In the genomic region with DNA sequence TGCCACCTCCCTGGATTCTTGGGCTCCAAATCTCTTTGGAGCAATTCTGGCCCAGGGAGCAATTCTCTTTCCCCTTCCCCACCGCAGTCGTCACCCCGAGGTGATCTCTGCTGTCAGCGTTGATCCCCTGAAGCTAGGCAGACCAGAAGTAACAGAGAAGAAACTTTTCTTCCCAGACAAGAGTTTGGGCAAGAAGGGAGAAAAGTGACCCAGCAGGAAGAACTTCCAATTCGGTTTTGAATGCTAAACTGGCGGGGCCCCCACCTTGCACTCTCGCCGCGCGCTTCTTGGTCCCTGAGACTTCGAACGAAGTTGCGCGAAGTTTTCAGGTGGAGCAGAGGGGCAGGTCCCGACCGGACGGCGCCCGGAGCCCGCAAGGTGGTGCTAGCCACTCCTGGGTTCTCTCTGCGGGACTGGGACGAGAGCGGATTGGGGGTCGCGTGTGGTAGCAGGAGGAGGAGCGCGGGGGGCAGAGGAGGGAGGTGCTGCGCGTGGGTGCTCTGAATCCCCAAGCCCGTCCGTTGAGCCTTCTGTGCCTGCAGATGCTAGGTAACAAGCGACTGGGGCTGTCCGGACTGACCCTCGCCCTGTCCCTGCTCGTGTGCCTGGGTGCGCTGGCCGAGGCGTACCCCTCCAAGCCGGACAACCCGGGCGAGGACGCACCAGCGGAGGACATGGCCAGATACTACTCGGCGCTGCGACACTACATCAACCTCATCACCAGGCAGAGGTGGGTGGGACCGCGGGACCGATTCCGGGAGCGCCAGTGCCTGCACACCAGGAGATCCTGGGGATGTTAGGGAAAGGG, we compare ENCODE assay signal across 10 cellular contexts. TPM values are rescaled to one million over a fixed set of nuclear protein-coding genes. Genes with fewer than 3 reads are reported as not detected.
DNase-seq lines count a peak whose midpoint lies in the region; ATAC-seq and TF ChIP-seq lines count a peak whose summit lies in the region.
"Had no signal": no experiment of that assay in that cellular context is flagged by ENCODE, and none has a peak within 500 bp of the region (broad histone marks: within the 10 kb centered on the region; RNA-seq: fewer than 3 reads in every experiment).

No MANE protein-coding gene starts in this region.

- no peaks in the 10 kb centered on the region for H3K36me3 Mint-ChIP-seq in activated T-cell treated with anti-CD3 and anti-CD28 coated beads, Interleukin-2, amount 50 U/mL, for 4 hours (ENCODE audit: insufficient read depth)
- no peaks in the 10 kb centered on the region for H3K36me3 Mint-ChIP-seq in activated T-cell treated with anti-CD3 and anti-CD28 coated beads, Interleukin-2, amount 50 U/mL, for 72 hours (ENCODE audit: insufficient read depth in 2 of 2)

- H3K9me3 ChIP-seq in left lung = no peaks in the 10 kb centered on the region
- H3K9me3 ChIP-seq in HAP-1 = no peaks in the 10 kb centered on the region; the same call in 1 of the 2 replicates

- no peak for TF ChIP-seq CTCF in left lung (IDR thresholded peaks at IDR 0.05)

- no peaks in the 10 kb centered on the region for H3K9me3 Mint-ChIP-seq in activated T-cell treated with anti-CD3 and anti-CD28 coated beads, Interleukin-2, amount 50 U/mL, for 4 hours
- no peaks in the 10 kb centered on the region for H3K9me3 Mint-ChIP-seq in activated T-cell treated with anti-CD3 and anti-CD28 coated beads, Interleukin-2, amount 50 U/mL, for 72 hours
- no peaks in the 10 kb centered on the region for H3K9me3 Mint-ChIP-seq in stimulated activated naive CD8-positive, alpha-beta T cell treated with anti-CD3 and anti-CD28 coated beads, Interleukin-15, amount 100 ng/mL, for 72 hours

- peaks cover 0 to 14% of the 10 kb centered on the region in 2 donors for H3K4me1 ChIP-seq in left lung
- no peaks in the 10 kb centered on the region for H3K4me1 ChIP-seq in HAP-1

- H3K4me3 ChIP-seq in left lung = no peak overlapping the region
- no peak overlapping the region for H3K4me3 ChIP-seq in HAP-1

- peak; percentile 13 to 17 for ATAC-seq in activated T-cell treated with anti-CD3 and anti-CD28 coated beads, Interleukin-2, amount 50 U/mL, for 4 hours
- peak; percentile 16 to 25 for ATAC-seq in activated T-cell treated with anti-CD3 and anti-CD28 coated beads, Interleukin-2, amount 50 U/mL, for 72 hours (replicated peaks in 1 of 2)
- peak; percentile 62 for ATAC-seq in left lung
- ATAC-seq in stimulated activated naive CD8-positive, alpha-beta T cell treated with anti-CD3 and anti-CD28 coated beads, Interleukin-15, amount 100 ng/mL, for 72 hours = peak; percentile 29
- no peak for ATAC-seq in GM21390 (IDR thresholded peaks at IDR 0.05; ENCODE audit: unreplicated experiment)

- H3K27me3 ChIP-seq in left lung = peaks cover 54 to 94% of the 10 kb centered on the region in 2 donors
- peaks cover 58% of the 10 kb centered on the region for H3K27me3 ChIP-seq in HAP-1 (ENCODE audit: low read depth)

- in situ Hi-C loops in HAP-1 (cut with MboI; ENCODE audit: low sequenced_read_pairs) = loop anchor here (25.0 kb wide), 1 partner anchor 802 kb away; no protein-coding TSS in a partner anchor

- no peak overlapping the region for H3K27ac ChIP-seq in left lung

- H3K27ac Mint-ChIP-seq in activated T-cell treated with anti-CD3 and anti-CD28 coated beads, Interleukin-2, amount 50 U/mL, for 72 hours = no peak overlapping the region
- no peak overlapping the region for H3K27ac Mint-ChIP-seq in stimulated activated naive CD8-positive, alpha-beta T cell treated with anti-CD3 and anti-CD28 coated beads, Interleukin-15, amount 100 ng/mL, for 72 hours

- DNase-seq in activated T-cell treated with anti-CD3 and anti-CD28 coated beads, Interleukin-2, amount 50 U/mL, for 4 hours = no peak
- DNase-seq in activated T-cell treated with anti-CD3 and anti-CD28 coated beads, Interleukin-2, amount 50 U/mL, for 1 hour = no peak
- DNase-seq in activated T-cell treated with anti-CD3 and anti-CD28 coated beads, Interleukin-2, amount 50 U/mL, for 72 hours = peak in 1 of 2 donors; percentile 8
- peak in 1 of 2 donors; percentile 78 for DNase-seq in left lung
- DNase-seq in stimulated activated naive CD8-positive, alpha-beta T cell treated with anti-CD3 and anti-CD28 coated beads, Interleukin-15, amount 100 ng/mL, for 72 hours = peak in 1 of 2 donors; percentile 13
- DNase-seq in NOMO-1 (lab: John Stamatoyannopoulos, UW; ENCODE audit: unreplicated experiment in 2 of 2) = no peak
- DNase-seq in HAP-1 (ENCODE audit: low spot score in 2 of 2) = no peak

- H3K27me3 Mint-ChIP-seq in activated T-cell treated with anti-CD3 and anti-CD28 coated beads, Interleukin-2, amount 50 U/mL, for 4 hours (ENCODE audit: low read depth) = peaks cover 48% of the 10 kb centered on the region
- peaks cover 59% of the 10 kb centered on the region for H3K27me3 Mint-ChIP-seq in activated T-cell treated with anti-CD3 and anti-CD28 coated beads, Interleukin-2, amount 50 U/mL, for 72 hours (ENCODE audit: low read depth)
- peaks cover 65% of the 10 kb centered on the region for H3K27me3 Mint-ChIP-seq in stimulated activated naive CD8-positive, alpha-beta T cell treated with anti-CD3 and anti-CD28 coated beads, Interleukin-15, amount 100 ng/mL, for 72 hours

- H3K4me1 Mint-ChIP-seq in activated T-cell treated with anti-CD3 and anti-CD28 coated beads, Interleukin-2, amount 50 U/mL, for 4 hours (ENCODE audit: low read depth) = peaks cover 19% of the 10 kb centered on the region
- peaks cover 21% of the 10 kb centered on the region for H3K4me1 Mint-ChIP-seq in activated T-cell treated with anti-CD3 and anti-CD28 coated beads, Interleukin-2, amount 50 U/mL, for 72 hours (ENCODE audit: low read depth)
- H3K4me1 Mint-ChIP-seq in stimulated activated naive CD8-positive, alpha-beta T cell treated with anti-CD3 and anti-CD28 coated beads, Interleukin-15, amount 100 ng/mL, for 72 hours = peaks cover 25% of the 10 kb centered on the region

- H3K36me3 ChIP-seq in left lung (no peaks in the 10 kb centered on the region), HAP-1 (replicated peaks) (no peaks in the 10 kb centered on the region)

- intact Hi-C loops in left lung (cut with DNase I) = no loop called here

- H3K4me3 Mint-ChIP-seq in activated T-cell treated with anti-CD3 and anti-CD28 coated beads, Interleukin-2, amount 50 U/mL, for 4 hours = peak overlapping the region; percentile 36
- peak overlapping the region; percentile 78 to 81 for H3K4me3 Mint-ChIP-seq in activated T-cell treated with anti-CD3 and anti-CD28 coated beads, Interleukin-2, amount 50 U/mL, for 72 hours
- peak overlapping the region; percentile 67 to 79 for H3K4me3 Mint-ChIP-seq in stimulated activated naive CD8-positive, alpha-beta T cell treated with anti-CD3 and anti-CD28 coated beads, Interleukin-15, amount 100 ng/mL, for 72 hours

RNA-seq across cellular contexts. Expression of a gene that starts 0.9 kb away (rescaled TPM):
- total RNA-seq in activated T-cell treated with anti-CD3 and anti-CD28 coated beads, Interleukin-2, amount 50 U/mL, for 4 hours = not detected
- total RNA-seq in activated T-cell treated with anti-CD3 and anti-CD28 coated beads, Interleukin-2, amount 50 U/mL, for 72 hours = not detected
- not detected for total RNA-seq in left lung
- total RNA-seq: LHCN-M2, ureter had no signal
